In genomic region chr15:80159301-80159700, GRCh38 we compare ENCODE assay signal across 22 cellular contexts. TPM values are rescaled to one million over a fixed set of nuclear protein-coding genes. Genes with fewer than 3 reads are reported as not detected.
DNase-seq lines count a peak whose midpoint lies in the region; ATAC-seq and TF ChIP-seq lines count a peak whose summit lies in the region.
"Had no signal": no experiment of that assay in that cellular context is flagged by ENCODE, and none has a peak within 500 bp of the region (broad histone marks: within the 10 kb centered on the region; RNA-seq: fewer than 3 reads in every experiment).

No MANE protein-coding gene starts in this region.

- H4K20me1 ChIP-seq in Loucy (ENCODE audit: insufficient read depth, low read length, poor library complexity, severe bottlenecking), result no peaks in the 10 kb centered on the region
- H4K20me1 ChIP-seq in smooth muscle cell (ENCODE audit: low read depth), result no peaks in the 10 kb centered on the region

- H3K9ac ChIP-seq in Loucy (ENCODE audit: low read depth, low read length, poor library complexity, severe bottlenecking) (no peak overlapping the region), smooth muscle cell (ENCODE audit: low read depth) (no peak overlapping the region)

- 98% methylated on average over 5 of the region's 5 CpGs for WGBS in smooth muscle cell (ENCODE audit: low lambda C conversion rate)

- no peaks in the 10 kb centered on the region for H3K9me2 ChIP-seq in Loucy (replicated peaks; ENCODE audit: low read depth, low read length)

- H3K27ac ChIP-seq in coronary artery, result no peak overlapping the region
- H3K27ac ChIP-seq in smooth muscle cell (ENCODE audit: low read depth), result peak overlapping the region; percentile 85
- H3K27ac ChIP-seq in WERI-Rb-1, result no peak overlapping the region
- H3K27ac ChIP-seq in uterus, result no peak overlapping the region
- H3K27ac ChIP-seq: dorsolateral prefrontal cortex had no signal

- H3K27me3 ChIP-seq in Loucy (ENCODE audit: insufficient read depth, low read length, poor library complexity, severe bottlenecking), result no peaks in the 10 kb centered on the region
- H3K27me3 ChIP-seq in smooth muscle cell (ENCODE audit: low read depth), result no peaks in the 10 kb centered on the region
- H3K27me3 ChIP-seq in WERI-Rb-1 (ENCODE audit: insufficient read depth, low read depth, severe bottlenecking), result no peaks in the 10 kb centered on the region
- no peaks in the 10 kb centered on the region for H3K27me3 ChIP-seq in uterus
- H3K27me3 ChIP-seq: dorsolateral prefrontal cortex, upper lobe of right lung had no signal

- H3K36me3 ChIP-seq in Loucy (ENCODE audit: insufficient read depth, low read length) (0 out of 2 replicates have a peak, but pooled peaks cover 10% of the 10 kb centered on the region), smooth muscle cell (ENCODE audit: low read depth) (no peaks in the 10 kb centered on the region), WERI-Rb-1 (no peaks in the 10 kb centered on the region), uterus (no peaks in the 10 kb centered on the region)

- H3K36me3 Mint-ChIP-seq in activated CD4-positive, alpha-beta T cell treated with anti-CD3 and anti-CD28 coated beads, Interleukin-2, amount 10 ng/mL, durations not matched to agents 24 days and 14 days (ENCODE audit: low read depth), result peaks cover 63% of the 10 kb centered on the region

- intact Hi-C loops in activated CD4-positive, alpha-beta T cell treated with anti-CD3 and anti-CD28 coated beads, Interleukin-2, amount 10 ng/mL, durations not matched to agents 24 days and 14 days (cut with micrococcal nuclease), result loop anchor here (10.0 kb wide), 1 partner anchor 264 kb away; the partner anchor contains the start of gene MTHFS
- intact Hi-C loops in uterus (cut with DNase I; ENCODE audit: low total_unique reads), result no loop called here

- peaks cover 40% of the 10 kb centered on the region for H3K4me1 Mint-ChIP-seq in activated CD4-positive, alpha-beta T cell treated with anti-CD3 and anti-CD28 coated beads, Interleukin-2, amount 10 ng/mL, durations not matched to agents 24 days and 14 days

- H3K4me2 ChIP-seq in Loucy (ENCODE audit: low read depth, low read length, poor library complexity, severe bottlenecking) (peak overlapping the region; percentile 80), smooth muscle cell (no peak overlapping the region)

- H3K9me3 ChIP-seq in Loucy (ENCODE audit: insufficient read depth, low read depth, low read length) (no peaks in the 10 kb centered on the region), smooth muscle cell (replicated peaks; ENCODE audit: low read depth) (no peaks in the 10 kb centered on the region), WERI-Rb-1 (ENCODE audit: severe bottlenecking) (no peaks in the 10 kb centered on the region), uterus (no peaks in the 10 kb centered on the region)
- H3K9me3 ChIP-seq: mucosa of descending colon, upper lobe of right lung had no signal

- H3K9me3 Mint-ChIP-seq in activated CD4-positive, alpha-beta T cell treated with anti-CD3 and anti-CD28 coated beads, Interleukin-2, amount 10 ng/mL, durations not matched to agents 24 days and 14 days, result peaks cover 3% of the 10 kb centered on the region
- H3K9me3 Mint-ChIP-seq: activated naive CD4-positive, alpha-beta T cell treated with anti-CD3 and anti-CD28 coated beads, Interleukin-2, amount 50 U/mL, for 72 hours; WTC11 had no signal

- H3K27ac Mint-ChIP-seq in activated CD4-positive, alpha-beta T cell treated with anti-CD3 and anti-CD28 coated beads, Interleukin-2, amount 10 ng/mL, durations not matched to agents 24 days and 14 days, result peak overlapping the region; percentile 85
- H3K27ac Mint-ChIP-seq: WTC11 had no signal

- H3K4me3 Mint-ChIP-seq in activated CD4-positive, alpha-beta T cell treated with anti-CD3 and anti-CD28 coated beads, Interleukin-2, amount 10 ng/mL, durations not matched to agents 24 days and 14 days, result no peak overlapping the region
- H3K4me3 Mint-ChIP-seq: WTC11 had no signal

- no peaks in the 10 kb centered on the region for H3F3A ChIP-seq in Loucy (ENCODE audit: low read depth)
- H3F3A ChIP-seq in smooth muscle cell (ENCODE audit: low read depth), result peaks cover 18% of the 10 kb centered on the region

- H3K4me1 ChIP-seq in Loucy (ENCODE audit: insufficient read depth, low read length, poor library complexity, severe bottlenecking) (peaks cover 65% of the 10 kb centered on the region), smooth muscle cell (ENCODE audit: low read depth) (peaks cover 11% of the 10 kb centered on the region), uterus (no peaks in the 10 kb centered on the region)

- no peak overlapping the region for H3K4me3 ChIP-seq in Loucy (ENCODE audit: low read length, poor library complexity, severe bottlenecking)
- no peak overlapping the region for H3K4me3 ChIP-seq in coronary artery
- H3K4me3 ChIP-seq in smooth muscle cell, result no peak overlapping the region
- H3K4me3 ChIP-seq in WERI-Rb-1 (ENCODE audit: low read depth, low read length), result no peak overlapping the region
- H3K4me3 ChIP-seq in uterus, result no peak overlapping the region
- H3K4me3 ChIP-seq: dorsolateral prefrontal cortex, mucosa of descending colon, upper lobe of right lung had no signal

- no peak for DNase-seq in activated CD4-positive, alpha-beta T cell treated with anti-CD3 and anti-CD28 coated beads, Interleukin-2, amount 10 ng/mL, durations not matched to agents 24 days and 14 days
- no peak for DNase-seq in activated CD4-positive, alpha-beta T cell treated with anti-CD3 and anti-CD28 coated beads, Interleukin-2, amount 50 U/mL, for 1 hour
- DNase-seq in coronary artery (ENCODE audit: low spot score), result peak; percentile 35
- no peak for DNase-seq in smooth muscle cell (lab: John Stamatoyannopoulos, UW; ENCODE audit: unreplicated experiment)
- DNase-seq in WERI-Rb-1, result no peak
- no peak for DNase-seq in uterus
- DNase-seq: central memory CD4-positive, alpha-beta T cell; DMS79 treated with DMSO at 0.1 percent for 48 hours; dorsolateral prefrontal cortex; mucosa of descending colon; NCI-H1105 treated with DMSO at 0.1 percent for 48 hours; NCI-H2029; NCI-H2227 treated with DMSO at 0.1 percent for 48 hours; NCI-H748 treated with DMSO at 0.1 percent for 48 hours; T-helper 9 cell; upper lobe of right lung had no signal

- TF ChIP-seq CTCF in Loucy (conservative IDR thresholded peaks at IDR 0.05; ENCODE audit: low read length), result no peak
- TF ChIP-seq CTCF in coronary artery (IDR thresholded peaks at IDR 0.05), result no peak
- no peak for TF ChIP-seq CTCF in smooth muscle cell (IDR thresholded peaks at IDR 0.05; ENCODE audit: borderline replicate concordance, insufficient read depth, poor library complexity, severe bottlenecking)
- no peak for TF ChIP-seq CTCF in WERI-Rb-1 (IDR thresholded peaks at IDR 0.05; ENCODE audit: low read depth, low read length)
- TF ChIP-seq CTCF in uterus (IDR thresholded peaks at IDR 0.05), result no peak

- H3K79me2 ChIP-seq in Loucy (ENCODE audit: insufficient read depth, low read length) (peaks cover 13% of the 10 kb centered on the region), smooth muscle cell (ENCODE audit: low read depth) (no peaks in the 10 kb centered on the region)

- ATAC-seq in GM21786 (IDR thresholded peaks at IDR 0.05; ENCODE audit: unreplicated experiment), result no peak
- ATAC-seq: sciatic nerve, SK-N-SH treated with all-trans-retinoic acid at 6 μM for 48 hours, upper lobe of right lung, WTC11 had no signal

- no peaks in the 10 kb centered on the region for H3K27me3 Mint-ChIP-seq in activated CD4-positive, alpha-beta T cell treated with anti-CD3 and anti-CD28 coated beads, Interleukin-2, amount 10 ng/mL, durations not matched to agents 24 days and 14 days

- TF ChIP-seq POLR2A in uterus (IDR thresholded peaks at IDR 0.05), result no peak

- no peak overlapping the region for H2AFZ ChIP-seq in Loucy (ENCODE audit: low read length)
- H2AFZ ChIP-seq in smooth muscle cell (ENCODE audit: low read depth), result no peak overlapping the region

RNA-seq across cellular contexts. Expression of gene FAH, which starts 6.5 kb away (rescaled TPM):
- 81.7 and 90.5 TPM in 2 replicates for total RNA-seq in activated CD4-positive, alpha-beta T cell treated with anti-CD3 and anti-CD28 coated beads, Interleukin-2, amount 10 ng/mL, durations not matched to agents 24 days and 14 days
- 18.3 and 26.8 TPM in 2 replicates for total RNA-seq in smooth muscle cell
- 36.7 and 43.5 TPM in 2 replicates for polyA plus RNA-seq in smooth muscle cell
- 10 to 100 TPM in 2 of 4 donors, 1 to 10 TPM in 2; 5.4 to 29.0 (median 11.2) TPM for total RNA-seq in uterus
